4 cellular contexts compared by ENCODE assay signal in the genomic region with DNA sequence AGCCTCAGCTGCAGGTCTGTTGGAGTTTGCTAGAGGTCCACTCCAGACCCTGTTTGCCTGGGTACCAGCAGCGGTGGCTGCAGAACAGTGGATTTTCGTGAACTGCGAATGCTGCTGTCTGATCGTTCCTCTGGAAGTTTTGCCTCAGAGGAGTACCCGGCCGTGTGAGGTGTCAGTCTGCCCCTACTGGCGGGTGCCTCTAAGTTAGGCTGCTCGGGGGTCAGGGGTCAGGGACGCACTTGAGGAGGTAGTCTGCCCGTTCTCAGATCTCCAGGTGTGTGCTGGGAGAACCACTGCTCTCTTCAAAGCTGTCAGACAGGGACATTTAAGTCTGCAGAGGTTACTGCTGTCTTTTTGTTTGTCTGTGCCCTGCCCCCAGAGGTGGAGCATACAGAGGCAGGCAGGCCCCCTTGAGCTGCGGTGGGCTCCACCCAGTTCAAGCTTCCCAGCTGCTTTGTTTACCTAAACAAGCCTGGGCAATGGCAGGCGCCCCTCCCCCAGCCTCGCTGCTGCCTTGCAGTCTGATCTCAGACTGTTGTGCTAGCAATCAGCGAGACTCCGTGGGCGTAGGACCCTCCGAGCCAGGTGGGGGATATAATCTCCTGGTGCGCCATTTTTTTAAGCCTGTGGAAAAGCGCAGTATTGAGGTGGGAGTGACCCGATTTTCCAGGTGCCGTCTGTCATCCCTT.
A peak's percentile ranks its signal among the peaks of the same experiment; 100 is the strongest.
DNase-seq lines count a peak whose midpoint lies in the region; FAIRE-seq and TF ChIP-seq lines count a peak whose summit lies in the region.
"Not testable (repeated sequence)": the region's sequence is repeated elsewhere in the genome, so short reads cannot be mapped to it uniquely, and the experiment has no call there.

No MANE protein-coding gene starts in this region.

- H3K9me3 Mint-ChIP-seq in chondrocyte (ENCODE audit: low read depth) = peaks cover 12% of the 10 kb centered on the region

- intact Hi-C loops in kidney (cut with DNase I); posterior vena cava (cut with DNase I): not testable (repeated sequence)

- DNase-seq in ELF-1 (ENCODE audit: low read depth, low spot score) (peak; percentile 5), chondrocyte (ENCODE audit: low spot score) (peak; percentile 51), kidney (peak; percentile 45), posterior vena cava (ENCODE audit: low spot score) (peak; percentile 76)

- H3K27me3 Mint-ChIP-seq in chondrocyte (ENCODE audit: low read depth) = not testable (repeated sequence)

- H3K36me3 ChIP-seq in kidney (ENCODE audit: control insufficient read depth in 1 of 2, insufficient read depth in 2 of 2, low read length in 2 of 2) = not testable (repeated sequence)

- H3K4me1 Mint-ChIP-seq in chondrocyte (ENCODE audit: low read depth) = not testable (repeated sequence)

- not testable (repeated sequence) for H3K27ac ChIP-seq in kidney (ENCODE audit: low read depth in 2 of 2, low read length in 2 of 2)

- H3K4me3 Mint-ChIP-seq in chondrocyte (ENCODE audit: unreplicated experiment) = not testable (repeated sequence)

- not testable (repeated sequence) for H3K9me3 ChIP-seq in kidney (ENCODE audit: control insufficient read depth in 1 of 2, low read length in 2 of 2)

- not testable (repeated sequence) for H3K4me3 ChIP-seq in kidney (ENCODE audit: low read length in 2 of 2)

- not testable (repeated sequence) for FAIRE-seq in kidney (lab: Jason Lieb, UNC)

- not testable (repeated sequence) for H3K27ac Mint-ChIP-seq in chondrocyte (ENCODE audit: unreplicated experiment)

- not testable (repeated sequence) for TF ChIP-seq CTCF in chondrocyte (IDR thresholded peaks at IDR 0.05); kidney (IDR thresholded peaks at IDR 0.05; ENCODE audit: borderline replicate concordance, extremely low read depth, insufficient read depth)

- not testable (repeated sequence) for H3K4me1 ChIP-seq in kidney (ENCODE audit: control insufficient read depth in 1 of 2, insufficient read depth in 1 of 2, low read depth in 1 of 2, low read length in 2 of 2)

- H3K9ac ChIP-seq in kidney (ENCODE audit: low read length in 2 of 2) = not testable (repeated sequence)

- not testable (repeated sequence) for H3K36me3 Mint-ChIP-seq in chondrocyte (ENCODE audit: low read depth)

Comparison
In these comparisons a context has a peak if more than half of its experiments do, and no peak if none do; other contexts are left out.
1. DNase-seq: peak in every context shown above with its lines; median percentile 76 in posterior vena cava; 51 in chondrocyte; 45 in kidney; 5 in ELF-1.